8 cellular contexts compared by ENCODE assay signal in genomic region chr7:7653568-7654187, GRCh38. TPM values are rescaled to one million over a fixed set of nuclear protein-coding genes. Genes with fewer than 3 reads are reported as not detected.
DNase-seq lines count a peak whose midpoint lies in the region; ATAC-seq and TF ChIP-seq lines count a peak whose summit lies in the region.

No MANE protein-coding gene starts in this region.

- H3K79me2 ChIP-seq in Loucy (ENCODE audit: insufficient read depth, low read length) (peaks cover 21% of the 10 kb centered on the region), neural progenitor cell (ENCODE audit: low read depth) (peaks cover 53% of the 10 kb centered on the region)

- H3K4me1 Mint-ChIP-seq in neural progenitor cell: peaks cover 2% of the 10 kb centered on the region

- intact Hi-C loops in breast epithelium (cut with DNase I; ENCODE audit: low total_unique reads): no loop called here

- H3K27me3 ChIP-seq in Loucy (ENCODE audit: insufficient read depth, low read length, poor library complexity, severe bottlenecking): no peaks in the 10 kb centered on the region
- H3K27me3 ChIP-seq in breast epithelium: no peaks in the 10 kb centered on the region
- no peaks in the 10 kb centered on the region for H3K27me3 ChIP-seq in neural progenitor cell

- TF ChIP-seq POLR2A in breast epithelium (IDR thresholded peaks at IDR 0.05): no peak

- H3K9me3 Mint-ChIP-seq in neural progenitor cell: peaks cover 20% of the 10 kb centered on the region

- no peak overlapping the region for H3K27ac Mint-ChIP-seq in neural progenitor cell

- no peak for ATAC-seq in HG02852 (IDR thresholded peaks at IDR 0.05; ENCODE audit: unreplicated experiment)
- ATAC-seq in HG02870 (IDR thresholded peaks at IDR 0.05; ENCODE audit: unreplicated experiment): no peak

- H3K9me2 ChIP-seq in Loucy (replicated peaks; ENCODE audit: low read depth, low read length): no peaks in the 10 kb centered on the region

- no peak overlapping the region for H2AFZ ChIP-seq in Loucy (ENCODE audit: low read length)
- H2AFZ ChIP-seq in neural progenitor cell (replicated peaks): no peak overlapping the region

- no peak overlapping the region for H3K27ac ChIP-seq in breast epithelium
- H3K27ac ChIP-seq in neural progenitor cell: no peak overlapping the region

- H3K4me3 ChIP-seq in Loucy (ENCODE audit: low read length, poor library complexity, severe bottlenecking) (no peak overlapping the region), breast epithelium (no peak overlapping the region), neural progenitor cell (no peak overlapping the region)

- H3K27me3 Mint-ChIP-seq in neural progenitor cell (ENCODE audit: insufficient read depth, low read depth): peaks cover 7% of the 10 kb centered on the region

- DNase-seq in NOMO-1 treated with DMSO at 0.1 percent for 48 hours (lab: John Stamatoyannopoulos, UW; ENCODE audit: unreplicated experiment): peak; percentile 20
- DNase-seq in NOMO-1 treated with dmso at 0.1 percent for 144 hours (lab: John Stamatoyannopoulos, UW; ENCODE audit: unreplicated experiment): no peak
- no peak for DNase-seq in breast epithelium (ENCODE audit: low spot score in 2 of 2)
- DNase-seq in neural progenitor cell (ENCODE audit: low spot score): peak; percentile 72
- no peak for DNase-seq in NCI-H226

- peaks cover 31% of the 10 kb centered on the region for H3K4me1 ChIP-seq in Loucy (ENCODE audit: insufficient read depth, low read length, poor library complexity, severe bottlenecking)
- no peaks in the 10 kb centered on the region for H3K4me1 ChIP-seq in breast epithelium
- peaks cover 11% of the 10 kb centered on the region for H3K4me1 ChIP-seq in neural progenitor cell

- H3K36me3 ChIP-seq in Loucy (ENCODE audit: insufficient read depth, low read length) (no peaks in the 10 kb centered on the region), breast epithelium (no peaks in the 10 kb centered on the region), neural progenitor cell (no peaks in the 10 kb centered on the region)

- H3K36me3 Mint-ChIP-seq in neural progenitor cell: peaks cover 6% of the 10 kb centered on the region

- H3K4me3 Mint-ChIP-seq in neural progenitor cell: no peak overlapping the region

- peak; percentile 84 for TF ChIP-seq CTCF in Loucy (conservative IDR thresholded peaks at IDR 0.05; ENCODE audit: low read length)
- peak in 2 of 3 donors; percentile 14 to 20 for TF ChIP-seq CTCF in breast epithelium (IDR thresholded peaks at IDR 0.05)
- TF ChIP-seq CTCF in neural progenitor cell (IDR thresholded peaks at IDR 0.05): peak; percentile 79

- no peaks in the 10 kb centered on the region for H3K9me3 ChIP-seq in Loucy (ENCODE audit: insufficient read depth, low read depth, low read length)
- H3K9me3 ChIP-seq in breast epithelium: no peaks in the 10 kb centered on the region
- no peaks in the 10 kb centered on the region for H3K9me3 ChIP-seq in neural progenitor cell (ENCODE audit: low read depth)

- H3K9ac ChIP-seq in Loucy (ENCODE audit: low read depth, low read length, poor library complexity, severe bottlenecking) (no peak overlapping the region), neural progenitor cell (no peak overlapping the region)

- H3K4me2 ChIP-seq in Loucy (ENCODE audit: low read depth, low read length, poor library complexity, severe bottlenecking) (peak overlapping the region; percentile 8), neural progenitor cell (no peak overlapping the region)

- H4K20me1 ChIP-seq in Loucy (ENCODE audit: insufficient read depth, low read length, poor library complexity, severe bottlenecking) (no peaks in the 10 kb centered on the region), neural progenitor cell (ENCODE audit: low read depth) (no peaks in the 10 kb centered on the region)

- H3F3A ChIP-seq in Loucy (ENCODE audit: low read depth): no peaks in the 10 kb centered on the region
- H3F3A ChIP-seq in neural progenitor cell (ENCODE audit: low read depth): no peaks in the 10 kb centered on the region

RNA-seq across cellular contexts. Expression of gene UMAD1, which starts 13.1 kb away (rescaled TPM):
- total RNA-seq in breast epithelium (10 to 100 TPM; 13.6 to 25.6 (median 17.7) TPM), neural progenitor cell (ENCODE audit: low replicate concordance) (16.6 and 23.0 TPM in 2 replicates)

Comparison
In these comparisons a context has a peak if more than half of its experiments do, and no peak if none do; other contexts are left out.
1. DNase-seq: peak in NOMO-1 treated with DMSO at 0.1 percent for 48 hours (single experiment) and neural progenitor cell (single experiment); none in NOMO-1 treated with dmso at 0.1 percent for 144 hours (single experiment), breast epithelium (0 of 2) and NCI-H226 (single experiment).
2. CTCF ChIP-seq: peak in every context shown above with its lines; median percentile 84 in Loucy; 79 in neural progenitor cell; 17 in breast epithelium.